Comparison of ENCODE assay signal across 22 cellular contexts in the genomic region with DNA sequence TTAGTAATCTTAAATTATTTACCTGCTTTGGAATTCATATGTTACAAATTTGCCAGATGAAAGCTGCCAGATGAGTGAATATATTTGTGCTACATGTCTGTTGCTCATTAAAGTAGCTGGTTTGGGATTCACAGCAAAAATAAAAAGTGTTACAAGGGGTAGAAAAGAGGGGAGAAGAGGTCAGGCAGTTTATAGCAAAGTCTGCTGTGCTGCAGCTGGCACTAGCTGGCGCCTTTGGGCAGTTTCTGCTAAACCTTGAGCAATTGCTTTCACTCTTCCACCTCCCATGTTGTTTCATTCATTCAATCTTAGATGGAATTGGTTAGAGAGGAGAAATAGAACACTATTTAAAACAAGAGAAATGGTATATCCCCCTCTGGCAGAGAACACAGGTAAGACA.
"Had no signal": no experiment of that assay in that cellular context is flagged by ENCODE, and none has a peak within 500 bp of the region (broad histone marks: within the 10 kb centered on the region; RNA-seq: fewer than 3 reads in every experiment).

No MANE protein-coding gene starts in this region.

- H3K27ac ChIP-seq: esophagus squamous epithelium, gastroesophageal sphincter, neutrophil, pancreas, right lobe of liver, skin epidermis, stomach, uterus had no signal

- H3K4me3 ChIP-seq: esophagus squamous epithelium, gastroesophageal sphincter, pancreas, right lobe of liver, skin epidermis, stomach, uterus had no signal

- H3K4me1 ChIP-seq: esophagus squamous epithelium, gastroesophageal sphincter, pancreas, stomach, uterus had no signal

- ATAC-seq: activated CD4-positive, alpha-beta T cell treated with anti-CD3 and anti-CD28 coated beads for 36 hours; activated T-cell treated with anti-CD3 and anti-CD28 coated beads, Interleukin-2, amount 50 U/mL, for 4 hours; effector memory CD8-positive, alpha-beta T cell; gastroesophageal sphincter; left cardiac atrium; pancreas; right lobe of liver; stimulated activated memory B cell treated with anti-CD40 and anti-IgM and Interleukin-4, amounts not matched to agents 10 μg/mL and 1 μg/mL and 100 μg/mL, for 72 hours had no signal

- H3K9me3 ChIP-seq: esophagus squamous epithelium, gastroesophageal sphincter, neutrophil, pancreas, right lobe of liver, stomach, uterus had no signal

- DNase-seq: activated B cell treated with CpG ODN at 0.5 μM for 24 hours; activated CD4-positive, alpha-beta T cell treated with anti-CD3 and anti-CD28 coated beads for 36 hours; activated CD4-positive, alpha-beta T cell treated with anti-CD3 and anti-CD28 coated beads, Interleukin-2, amount 50 U/mL, for 4 hours; activated CD8-positive, alpha-beta memory T cell treated with anti-CD3 and anti-CD28 coated beads for 24 hours; activated CD8-positive, alpha-beta memory T cell treated with anti-CD3 and anti-CD28 coated beads, Interleukin-2, amount 50 U/mL, for 4 hours; activated naive CD4-positive, alpha-beta T cell treated with Interleukin-2 at 50 U/mL for 16 hours; activated naive CD8-positive, alpha-beta T cell treated with anti-CD3 and anti-CD28 coated beads for 36 hours; activated T-cell treated with anti-CD3 and anti-CD28 coated beads, Interleukin-2, amount 50 U/mL, for 4 hours; central memory CD4-positive, alpha-beta T cell; effector memory CD8-positive, alpha-beta T cell; esophagus squamous epithelium; head of caudate nucleus; left cardiac atrium; pancreas; right lobe of liver; stomach; trophoblast cell; uterus had no signal

- H3K36me3 ChIP-seq: esophagus squamous epithelium, gastroesophageal sphincter, neutrophil, pancreas, right lobe of liver, stomach, uterus had no signal

- H3K27me3 ChIP-seq: esophagus squamous epithelium, gastroesophageal sphincter, neutrophil, pancreas, right lobe of liver, stomach, uterus had no signal
